In the genomic region with DNA sequence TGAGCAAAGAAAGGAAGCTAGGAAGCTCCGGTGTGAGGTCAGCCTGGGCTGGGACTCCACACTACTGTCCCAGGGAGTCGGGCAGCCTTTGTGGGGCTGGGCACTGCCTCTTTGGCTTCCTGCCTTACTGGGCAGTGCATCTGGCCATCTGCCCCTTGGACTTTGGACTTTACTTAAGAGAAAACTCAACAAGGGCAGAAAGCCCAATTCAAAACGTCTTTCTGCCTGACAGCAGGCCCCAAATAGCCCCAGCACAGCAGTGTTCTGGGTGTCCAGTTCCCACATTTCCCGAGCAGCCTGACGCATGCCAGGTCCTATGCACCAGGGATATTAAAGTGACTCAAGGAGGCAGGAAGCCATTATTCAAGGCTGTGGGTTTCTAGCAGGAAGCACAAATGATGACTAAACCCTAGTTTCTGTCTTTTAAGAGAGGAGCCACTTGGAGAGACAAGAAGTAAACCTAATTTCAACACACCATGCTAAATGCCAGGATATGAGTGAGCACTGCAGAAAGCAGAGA, we compare ENCODE assay signal across 8 cellular contexts. TPM values are rescaled to one million over a fixed set of nuclear protein-coding genes. Genes with fewer than 3 reads are reported as not detected.
DNase-seq lines count a peak whose midpoint lies in the region; ATAC-seq and TF ChIP-seq lines count a peak whose summit lies in the region.

No MANE protein-coding gene starts in this region.

- H4K20me1 ChIP-seq in GM23338 (replicated peaks; ENCODE audit: insufficient read depth), result no peaks in the 10 kb centered on the region

- in situ Hi-C loops in brain microvascular endothelial cell (cut with HindIII; ENCODE audit: low pct_ligation_motif_present, low sequenced_read_pairs), result no loop called here

- H3K27me3 Mint-ChIP-seq in GM23338 (ENCODE audit: insufficient read depth, low read depth, poor library complexity), result peaks cover 3% of the 10 kb centered on the region

- peaks cover 8% of the 10 kb centered on the region for H3K4me1 ChIP-seq in GM23338 (ENCODE audit: insufficient read depth)

- TF ChIP-seq CTCF in brain microvascular endothelial cell (IDR thresholded peaks at IDR 0.05; ENCODE audit: low read depth, low read length, missing control alignments) (no peak), GM23338 (conservative IDR thresholded peaks at IDR 0.05; ENCODE audit: low read depth in 2 of 2) (no peak)

- no peaks in the 10 kb centered on the region for H3K79me2 ChIP-seq in GM23338 (replicated peaks; ENCODE audit: insufficient read depth)

- H3K9me3 Mint-ChIP-seq in GM23338, result no peaks in the 10 kb centered on the region

- H3K36me3 ChIP-seq in brain microvascular endothelial cell (replicated peaks) (no peaks in the 10 kb centered on the region), GM23338 (ENCODE audit: insufficient read depth) (no peaks in the 10 kb centered on the region)

- no peak overlapping the region for H3K4me3 Mint-ChIP-seq in GM23338

- H3F3A ChIP-seq in GM23338 (replicated peaks; ENCODE audit: low read depth), result no peaks in the 10 kb centered on the region

- peaks cover 13% of the 10 kb centered on the region for H3K4me1 Mint-ChIP-seq in GM23338

- H3K27me3 ChIP-seq in brain microvascular endothelial cell (replicated peaks) (no peaks in the 10 kb centered on the region), GM23338 (ENCODE audit: insufficient read depth) (no peaks in the 10 kb centered on the region)

- H3K9me2 ChIP-seq in GM23338 (ENCODE audit: insufficient read depth), result peaks cover 5% of the 10 kb centered on the region; the same call in 1 of the 2 replicates

- peak overlapping the region; percentile 97 for H3K27ac ChIP-seq in brain microvascular endothelial cell
- H3K27ac ChIP-seq in GM23338 (ENCODE audit: low read depth), result no peak overlapping the region

- peaks cover 5% of the 10 kb centered on the region; the same call in 1 of the 3 replicates for H3K36me3 Mint-ChIP-seq in GM23338 (ENCODE audit: low read depth)

- peak; percentile 98 for DNase-seq in GM04504 (ENCODE audit: low read depth)
- peak; percentile 97 for DNase-seq in NCI-H460 (ENCODE audit: extremely low read depth, low read depth)
- DNase-seq in brain microvascular endothelial cell, result peak; percentile 95
- peak; percentile 7 for DNase-seq in left kidney (ENCODE audit: low read depth, low spot score)
- DNase-seq in superior temporal gyrus (ENCODE audit: extremely low spot score), result peak; percentile 40
- DNase-seq in cerebellar nuclear complex (lab: John Stamatoyannopoulos, UW), result no peak
- DNase-seq in GM23338 (ENCODE audit: low spot score), result no peak

- no peak overlapping the region for H3K4me3 ChIP-seq in brain microvascular endothelial cell (ENCODE audit: low read depth, low read length)
- H3K4me3 ChIP-seq in GM23338, result no peak overlapping the region

- no peak overlapping the region for H3K27ac Mint-ChIP-seq in GM23338

- ATAC-seq in GM21723 (IDR thresholded peaks at IDR 0.05; ENCODE audit: unreplicated experiment) (no peak), GM23338 (no peak)

- no peak overlapping the region for H2AFZ ChIP-seq in GM23338

- no peak overlapping the region for H3K4me2 ChIP-seq in GM23338

TF ChIP-seq in GM23338, 12 proteins besides CTCF, POLR2A, EP300 and RAD21 (continues in another document):
- TF ChIP-seq EZH2 (IDR thresholded peaks at IDR 0.05; ENCODE audit: low read depth, unreplicated experiment) (no peak), ZNF331 (CRISPR knock-in tag; IDR thresholded peaks at IDR 0.05; ENCODE audit: low read depth) (no peak), NANOG (IDR thresholded peaks at IDR 0.05; ENCODE audit: borderline replicate concordance) (no peak), CREB1 (CRISPR knock-in tag; IDR thresholded peaks at IDR 0.05; ENCODE audit: low read depth) (no peak), ZNF114 (CRISPR knock-in tag; IDR thresholded peaks at IDR 0.05) (no peak), EZH2phosphoT487 (IDR thresholded peaks at IDR 0.05; ENCODE audit: unreplicated experiment) (no peak), JUNB (IDR thresholded peaks at IDR 0.05; ENCODE audit: unreplicated experiment) (no peak), POLR2AphosphoS5 (IDR thresholded peaks at IDR 0.05; ENCODE audit: low read depth) (no peak), STAT1 (IDR thresholded peaks at IDR 0.05; ENCODE audit: unreplicated experiment) (no peak)
- TF ChIP-seq, protein P1, sequence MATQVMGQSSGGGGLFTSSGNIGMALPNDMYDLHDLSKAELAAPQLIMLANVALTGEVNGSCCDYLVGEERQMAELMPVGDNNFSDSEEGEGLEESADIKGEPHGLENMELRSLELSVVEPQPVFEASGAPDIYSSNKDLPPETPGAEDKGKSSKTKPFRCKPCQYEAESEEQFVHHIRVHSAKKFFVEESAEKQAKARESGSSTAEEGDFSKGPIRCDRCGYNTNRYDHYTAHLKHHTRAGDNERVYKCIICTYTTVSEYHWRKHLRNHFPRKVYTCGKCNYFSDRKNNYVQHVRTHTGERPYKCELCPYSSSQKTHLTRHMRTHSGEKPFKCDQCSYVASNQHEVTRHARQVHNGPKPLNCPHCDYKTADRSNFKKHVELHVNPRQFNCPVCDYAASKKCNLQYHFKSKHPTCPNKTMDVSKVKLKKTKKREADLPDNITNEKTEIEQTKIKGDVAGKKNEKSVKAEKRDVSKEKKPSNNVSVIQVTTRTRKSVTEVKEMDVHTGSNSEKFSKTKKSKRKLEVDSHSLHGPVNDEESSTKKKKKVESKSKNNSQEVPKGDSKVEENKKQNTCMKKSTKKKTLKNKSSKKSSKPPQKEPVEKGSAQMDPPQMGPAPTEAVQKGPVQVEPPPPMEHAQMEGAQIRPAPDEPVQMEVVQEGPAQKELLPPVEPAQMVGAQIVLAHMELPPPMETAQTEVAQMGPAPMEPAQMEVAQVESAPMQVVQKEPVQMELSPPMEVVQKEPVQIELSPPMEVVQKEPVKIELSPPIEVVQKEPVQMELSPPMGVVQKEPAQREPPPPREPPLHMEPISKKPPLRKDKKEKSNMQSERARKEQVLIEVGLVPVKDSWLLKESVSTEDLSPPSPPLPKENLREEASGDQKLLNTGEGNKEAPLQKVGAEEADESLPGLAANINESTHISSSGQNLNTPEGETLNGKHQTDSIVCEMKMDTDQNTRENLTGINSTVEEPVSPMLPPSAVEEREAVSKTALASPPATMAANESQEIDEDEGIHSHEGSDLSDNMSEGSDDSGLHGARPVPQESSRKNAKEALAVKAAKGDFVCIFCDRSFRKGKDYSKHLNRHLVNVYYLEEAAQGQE (IDR thresholded peaks at IDR 0.05; ENCODE audit: unreplicated experiment), result no peak

RNA-seq across cellular contexts. Expression of gene EDEM3, which starts 37.9 kb away (rescaled TPM):
- total RNA-seq in NCI-H460 (2014; rRNA removed; shearing (Covaris generic)), result 49.9 and 56.0 TPM in 2 replicates
- polyA plus RNA-seq in NCI-H460 (2014; cell fraction: nucleus; rRNA removed), result 27.6 and 48.0 TPM in 2 replicates
- 11.5 and 13.6 TPM in 2 replicates for total RNA-seq in GM23338 (2014; rRNA removed; shearing (Covaris generic))
- polyA plus RNA-seq in GM23338 (2016; fragmentation: Nextera tagmentation; extraction: Ambion mirVana), result 4.8 and 5.2 TPM in 2 replicates

Comparison
In these comparisons a context has a peak if more than half of its experiments do, and no peak if none do; other contexts are left out.
1. DNase-seq: peak in GM04504 (single experiment), NCI-H460 (single experiment), brain microvascular endothelial cell (single experiment), left kidney (single experiment) and superior temporal gyrus (single experiment); none in cerebellar nuclear complex (0 of 2) and GM23338 (single experiment).